19 cellular contexts compared by ENCODE assay signal in the genomic region with DNA sequence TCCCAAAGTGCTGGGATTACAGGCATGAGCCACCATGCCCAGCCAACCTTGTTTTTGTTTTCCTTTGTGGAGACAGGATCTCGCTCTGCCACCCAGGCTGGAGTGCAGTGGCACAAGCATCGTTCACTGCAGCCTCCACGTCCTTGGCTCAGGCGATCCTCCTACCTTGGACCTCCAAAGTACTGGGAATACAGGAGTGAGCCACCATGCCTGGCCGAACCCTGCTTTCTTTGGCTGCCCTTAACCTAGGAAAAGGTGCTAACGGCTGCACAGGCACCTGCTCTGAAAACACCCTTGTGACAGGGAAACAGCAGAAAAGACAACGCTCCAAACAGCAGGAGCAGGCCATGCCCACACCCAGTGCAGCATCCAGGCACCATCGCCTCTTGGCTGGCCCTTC.
DNase-seq lines count a peak whose midpoint lies in the region; ATAC-seq, FAIRE-seq and TF ChIP-seq lines count a peak whose summit lies in the region.
"Had no signal": no experiment of that assay in that cellular context is flagged by ENCODE, and none has a peak within 500 bp of the region (broad histone marks: within the 10 kb centered on the region; RNA-seq: fewer than 3 reads in every experiment).

No MANE protein-coding gene starts in this region.

- DNase-seq in cardiac septum (ENCODE audit: low spot score) (peak; percentile 62), Right ventricle myocardium superior (no peak), astrocyte (ENCODE audit: low read depth) (no peak), mesenteric fat pad (ENCODE audit: low spot score) (peak; percentile 73), tibial artery (peak; percentile 8 to 35), testis (no peak), uterus (no peak), NCI-H2196 treated with DMSO at 0.1 percent for 48 hours (lab: John Stamatoyannopoulos, UW; ENCODE audit: unreplicated experiment) (no peak)
- DNase-seq: ACHN; BE2C; CD4-positive, alpha-beta memory T cell; DMS153; DMS79; GF-D8 had no signal

- ATAC-seq in Right ventricle myocardium superior (ENCODE audit: poor library complexity), result no peak

- H3K79me2 ChIP-seq in astrocyte (ENCODE audit: insufficient read depth, low read length), result no peaks in the 10 kb centered on the region

- H3K4me1 ChIP-seq in astrocyte (ENCODE audit: insufficient read depth, low read length) (no peaks in the 10 kb centered on the region), tibial artery (peaks cover 0 to 7% (median 3%) of the 10 kb centered on the region in 4 donors), testis (no peaks in the 10 kb centered on the region), uterus (no peaks in the 10 kb centered on the region)
- H3K4me1 ChIP-seq: BE2C, HAP-1 had no signal

- H3K9me3 Mint-ChIP-seq in astrocyte (ENCODE audit: unreplicated experiment), result peaks cover 5% of the 10 kb centered on the region

- TF ChIP-seq POLR2A in testis (IDR thresholded peaks at IDR 0.05), result no peak
- no peak for TF ChIP-seq POLR2A in uterus (IDR thresholded peaks at IDR 0.05)

- H3K27ac ChIP-seq in astrocyte (ENCODE audit: low read depth, low read length) (no peak overlapping the region), tibial artery (no peak overlapping the region), testis (no peak overlapping the region), uterus (no peak overlapping the region)
- H3K27ac ChIP-seq: HL-60 had no signal

- peaks cover 2% of the 10 kb centered on the region for H3K36me3 Mint-ChIP-seq in astrocyte (ENCODE audit: low read depth, unreplicated experiment)
- H3K36me3 Mint-ChIP-seq: CD4-positive, alpha-beta memory T cell had no signal

- no peak overlapping the region for H3K4me2 ChIP-seq in astrocyte (ENCODE audit: low read length)

- no peak overlapping the region for H2AFZ ChIP-seq in astrocyte (ENCODE audit: low read depth, low read length)

- FAIRE-seq in astrocyte (lab: Jason Lieb, UNC), result no peak
- FAIRE-seq: A204.1, H1 had no signal

- intact Hi-C loops in cardiac septum (cut with DNase I) (no loop called here), Right ventricle myocardium superior (cut with DNase I) (no loop called here), tibial artery (cut with DNase I; ENCODE audit: low total_unique reads) (no loop called here), testis (cut with DNase I; ENCODE audit: low total_unique reads) (no loop called here), uterus (cut with DNase I; ENCODE audit: low total_unique reads) (no loop called here)

- H3K9me3 ChIP-seq in astrocyte (ENCODE audit: insufficient read depth, low read depth, low read length), result no peaks in the 10 kb centered on the region
- H3K9me3 ChIP-seq in tibial artery, result no peaks in the 10 kb centered on the region
- H3K9me3 ChIP-seq in testis, result no peaks in the 10 kb centered on the region
- H3K9me3 ChIP-seq in uterus, result no peaks in the 10 kb centered on the region
- H3K9me3 ChIP-seq: BE2C, HAP-1 had no signal

- H3K9ac ChIP-seq in astrocyte (ENCODE audit: low read length), result no peak overlapping the region

- peaks cover 41% of the 10 kb centered on the region for H3K27me3 Mint-ChIP-seq in astrocyte (ENCODE audit: low read depth, unreplicated experiment)

- H4K20me1 ChIP-seq in astrocyte (ENCODE audit: insufficient read depth, low read length), result no peaks in the 10 kb centered on the region

- H3K4me3 ChIP-seq in astrocyte (ENCODE audit: insufficient read depth, low read depth, low read length), result no peak overlapping the region
- no peak overlapping the region for H3K4me3 ChIP-seq in tibial artery
- no peak overlapping the region for H3K4me3 ChIP-seq in testis
- no peak overlapping the region for H3K4me3 ChIP-seq in uterus
- H3K4me3 ChIP-seq: HAP-1 had no signal

- H3K27me3 ChIP-seq in astrocyte (ENCODE audit: insufficient read depth, low read length), result no peaks in the 10 kb centered on the region
- H3K27me3 ChIP-seq in tibial artery, result no peaks in the 10 kb centered on the region
- H3K27me3 ChIP-seq in testis, result no peaks in the 10 kb centered on the region
- H3K27me3 ChIP-seq in uterus, result no peaks in the 10 kb centered on the region
- H3K27me3 ChIP-seq: BE2C had no signal

- WGBS in testis, 2 donors, result 92 to 94% methylated on average over 7 to 8 of the region's 8 CpGs

- H3K4me1 Mint-ChIP-seq in astrocyte (ENCODE audit: low read depth, unreplicated experiment), result no peaks in the 10 kb centered on the region

- H3K4me3 Mint-ChIP-seq in astrocyte (ENCODE audit: unreplicated experiment), result peak overlapping the region; percentile 60
- H3K4me3 Mint-ChIP-seq: CD14-positive monocyte; CD4-positive, alpha-beta memory T cell had no signal

- TF ChIP-seq CTCF in astrocyte (IDR thresholded peaks at IDR 0.05; ENCODE audit: insufficient read depth, low read depth, low read length) (no peak), tibial artery (IDR thresholded peaks at IDR 0.05) (no peak), testis (IDR thresholded peaks at IDR 0.05) (no peak), uterus (IDR thresholded peaks at IDR 0.05) (no peak)

- H3K27ac Mint-ChIP-seq in astrocyte (ENCODE audit: unreplicated experiment), result no peak overlapping the region
- H3K27ac Mint-ChIP-seq: CD4-positive, alpha-beta memory T cell had no signal

- H3K36me3 ChIP-seq in astrocyte (ENCODE audit: insufficient read depth, low read length) (no peaks in the 10 kb centered on the region), tibial artery (no peaks in the 10 kb centered on the region), testis (ENCODE audit: low read depth, missing control alignments) (no peaks in the 10 kb centered on the region), uterus (no peaks in the 10 kb centered on the region)
- H3K36me3 ChIP-seq: BE2C, HAP-1 had no signal

Comparison
In these comparisons a context has a peak if more than half of its experiments do, and no peak if none do; other contexts are left out.
1. DNase-seq: peak in cardiac septum (single experiment), mesenteric fat pad (single experiment) and tibial artery (2 of 2); none in Right ventricle myocardium superior (single experiment), astrocyte (single experiment), testis (single experiment), uterus (0 of 2) and NCI-H2196 treated with DMSO at 0.1 percent for 48 hours (single experiment).